In genomic region chr22:24973867-24974266, GRCh38 we compare ENCODE assay signal across 24 cellular contexts. TPM values are rescaled to one million over a fixed set of nuclear protein-coding genes. Genes with fewer than 3 reads are reported as not detected.
"Had no signal": no experiment of that assay in that cellular context is flagged by ENCODE, and none has a peak within 500 bp of the region (broad histone marks: within the 10 kb centered on the region; RNA-seq: fewer than 3 reads in every experiment).

No MANE protein-coding gene starts in this region.

- H3K4me1 Mint-ChIP-seq: memory B cell; stimulated activated memory B cell treated with anti-CD40 and anti-IgM and Interleukin-4, amounts not matched to agents 10 μg/mL and 1 μg/mL and 100 μg/mL, for 72 hours had no signal

- H3K36me3 Mint-ChIP-seq: activated CD8-positive, alpha-beta memory T cell treated with anti-CD3 and anti-CD28 coated beads, Interleukin-2, amount 10 ng/mL, durations not matched to agents 7 days and 5 days; activated naive CD4-positive, alpha-beta T cell treated with anti-CD3 and anti-CD28 coated beads, Interleukin-2, amount 50 U/mL, for 72 hours; memory B cell; neural progenitor cell; stimulated activated memory B cell treated with anti-CD40 and anti-IgM and Interleukin-4, amounts not matched to agents 10 μg/mL and 1 μg/mL and 100 μg/mL, for 72 hours had no signal

- H3K27me3 Mint-ChIP-seq: activated T-cell treated with anti-CD3 and anti-CD28 coated beads, Interleukin-2, amount 50 U/mL, for 24 hours; stimulated activated memory B cell treated with anti-CD40 and anti-IgM and Interleukin-4, amounts not matched to agents 10 μg/mL and 1 μg/mL and 100 μg/mL, for 72 hours had no signal

- H3K27ac ChIP-seq: brain microvascular endothelial cell, esophagus muscularis mucosa, left lung, neural progenitor cell, upper lobe of left lung had no signal

- ATAC-seq: activated CD4-positive, CD25-positive, alpha-beta regulatory T cell treated with anti-CD3 and anti-CD28 coated beads, Interleukin-2, amount 50 U/mL, for 24 hours; activated CD8-positive, alpha-beta memory T cell treated with anti-CD3 and anti-CD28 coated beads, Interleukin-2, amount 10 ng/mL, durations not matched to agents 7 days and 5 days; activated naive CD4-positive, alpha-beta T cell treated with anti-CD3 and anti-CD28 coated beads, Interleukin-2, amount 50 U/mL, for 72 hours; left lung; stimulated activated memory B cell treated with anti-CD40 and anti-IgM and Interleukin-4, amounts not matched to agents 10 μg/mL and 1 μg/mL and 100 μg/mL, for 72 hours had no signal

- H3K27me3 ChIP-seq: brain microvascular endothelial cell, dorsolateral prefrontal cortex, esophagus muscularis mucosa, left lung, neural progenitor cell, upper lobe of left lung had no signal

- H3K9me3 ChIP-seq: esophagus muscularis mucosa, left lung, upper lobe of left lung had no signal

- H3K9ac ChIP-seq: neural progenitor cell had no signal

- DNase-seq: activated CD4-positive, alpha-beta T cell treated with anti-CD3 and anti-CD28 coated beads, Interleukin-2, amount 50 U/mL, for 48 hours; activated CD8-positive, alpha-beta memory T cell treated with anti-CD3 and anti-CD28 coated beads, Interleukin-2, amount 10 ng/mL, durations not matched to agents 7 days and 5 days; activated effector memory CD4-positive, alpha-beta T cell treated with anti-CD3 and anti-CD28 coated beads, Interleukin-2, amount 50 U/mL, for 16 hours; activated T-cell treated with anti-CD3 and anti-CD28 coated beads, Interleukin-2, amount 50 U/mL, for 24 hours; amniotic stem cell; brain microvascular endothelial cell; dorsolateral prefrontal cortex; foreskin fibroblast; glutamatergic neuron; left lung; retina; substantia nigra; T-helper 2 cell; upper lobe of left lung had no signal

- FAIRE-seq: endometrium had no signal

- H3K4me3 Mint-ChIP-seq: activated CD8-positive, alpha-beta memory T cell treated with anti-CD3 and anti-CD28 coated beads, Interleukin-2, amount 10 ng/mL, durations not matched to agents 7 days and 5 days; activated T-cell treated with anti-CD3 and anti-CD28 coated beads, Interleukin-2, amount 50 U/mL, for 24 hours; memory B cell; neural progenitor cell; stimulated activated memory B cell treated with anti-CD40 and anti-IgM and Interleukin-4, amounts not matched to agents 10 μg/mL and 1 μg/mL and 100 μg/mL, for 72 hours had no signal

- H3K9me3 Mint-ChIP-seq: activated naive CD4-positive, alpha-beta T cell treated with anti-CD3 and anti-CD28 coated beads, Interleukin-2, amount 50 U/mL, for 72 hours; activated T-cell treated with anti-CD3 and anti-CD28 coated beads, Interleukin-2, amount 50 U/mL, for 24 hours; memory B cell; neural progenitor cell; stimulated activated memory B cell treated with anti-CD40 and anti-IgM and Interleukin-4, amounts not matched to agents 10 μg/mL and 1 μg/mL and 100 μg/mL, for 72 hours had no signal

- H3K4me2 ChIP-seq: neural progenitor cell had no signal

- H2AFZ ChIP-seq: neural progenitor cell had no signal

- H3K36me3 ChIP-seq: brain microvascular endothelial cell, esophagus muscularis mucosa, left lung, neural progenitor cell, upper lobe of left lung had no signal

- H3K4me3 ChIP-seq: dorsolateral prefrontal cortex, esophagus muscularis mucosa, left lung, neural progenitor cell, skin epidermis, upper lobe of left lung had no signal

- H3K27ac Mint-ChIP-seq: activated CD8-positive, alpha-beta memory T cell treated with anti-CD3 and anti-CD28 coated beads, Interleukin-2, amount 10 ng/mL, durations not matched to agents 7 days and 5 days; activated naive CD4-positive, alpha-beta T cell treated with anti-CD3 and anti-CD28 coated beads, Interleukin-2, amount 50 U/mL, for 72 hours; activated T-cell treated with anti-CD3 and anti-CD28 coated beads, Interleukin-2, amount 50 U/mL, for 24 hours; memory B cell; neural progenitor cell; stimulated activated memory B cell treated with anti-CD40 and anti-IgM and Interleukin-4, amounts not matched to agents 10 μg/mL and 1 μg/mL and 100 μg/mL, for 72 hours had no signal

RNA-seq across cellular contexts. Expression of gene LHFPL7, which starts 27.4 kb away (rescaled TPM):
- total RNA-seq: activated CD8-positive, alpha-beta memory T cell treated with anti-CD3 and anti-CD28 coated beads, Interleukin-2, amount 10 ng/mL, durations not matched to agents 7 days and 5 days; activated naive CD4-positive, alpha-beta T cell treated with anti-CD3 and anti-CD28 coated beads, Interleukin-2, amount 50 U/mL, for 72 hours; cerebellum; dorsolateral prefrontal cortex; esophagus muscularis mucosa; left lung; myocyte; upper lobe of left lung had no signal
